In the genomic region with DNA sequence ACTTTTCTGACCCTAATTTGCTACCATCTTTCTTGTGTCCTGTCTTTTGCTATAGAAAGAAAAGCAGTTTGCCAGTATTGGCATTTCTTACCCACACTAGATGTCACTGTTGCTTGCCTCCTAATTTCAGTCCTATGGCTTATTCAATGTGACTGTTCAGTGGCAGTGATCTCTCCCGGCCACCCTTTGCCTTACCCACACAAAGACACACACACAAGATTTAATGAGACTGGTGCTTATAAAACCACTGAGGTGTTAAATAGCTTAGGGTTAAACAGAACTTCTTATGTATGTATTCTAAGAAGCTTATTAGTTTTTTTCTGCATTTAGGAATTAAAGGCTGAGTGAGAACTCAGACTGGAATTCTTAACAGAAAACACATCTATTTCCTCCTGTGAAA, we compare ENCODE assay signal across 8 cellular contexts.
DNase-seq lines count a peak whose midpoint lies in the region; ATAC-seq and TF ChIP-seq lines count a peak whose summit lies in the region.

No MANE protein-coding gene starts in this region.

- no peaks in the 10 kb centered on the region for H3K4me1 Mint-ChIP-seq in natural killer cell

- ATAC-seq in HG02642 (IDR thresholded peaks at IDR 0.05; ENCODE audit: poor library complexity, unreplicated experiment) = peak; percentile 54
- ATAC-seq in HG03196 (IDR thresholded peaks at IDR 0.05; ENCODE audit: unreplicated experiment) = no peak
- no peak for ATAC-seq in natural killer cell
- no peak for ATAC-seq in HG03469 (IDR thresholded peaks at IDR 0.05; ENCODE audit: unreplicated experiment)

- no peak overlapping the region for H3K27ac ChIP-seq in VCaP

- DNase-seq in DMS53 treated with DMSO at 0.1 percent for 48 hours (lab: John Stamatoyannopoulos, UW; ENCODE audit: unreplicated experiment) (peak; percentile 57), NCI-H2029 treated with DMSO at 0.1 percent for 48 hours (lab: John Stamatoyannopoulos, UW) (peak; percentile 79), iris pigment epithelial cell (ENCODE audit: low read depth) (peak; percentile 34), natural killer cell (no peak)

- TF ChIP-seq CTCF in VCaP (conservative IDR thresholded peaks at IDR 0.05) (peak; percentile 87), natural killer cell (IDR thresholded peaks at IDR 0.05) (no peak)

- no peaks in the 10 kb centered on the region for H3K27me3 Mint-ChIP-seq in natural killer cell (ENCODE audit: low read depth in 2 of 2)

- intact Hi-C loops in natural killer cell (cut with micrococcal nuclease) = no loop called here

- no peaks in the 10 kb centered on the region for H3K36me3 Mint-ChIP-seq in natural killer cell

- peaks cover 0 to 2% of the 10 kb centered on the region in 2 donors for H3K9me3 Mint-ChIP-seq in natural killer cell

- no peak overlapping the region for H3K27ac Mint-ChIP-seq in natural killer cell

- no peak overlapping the region for H3K4me3 Mint-ChIP-seq in natural killer cell
